35 cellular contexts compared by ENCODE assay signal in the genomic region with DNA sequence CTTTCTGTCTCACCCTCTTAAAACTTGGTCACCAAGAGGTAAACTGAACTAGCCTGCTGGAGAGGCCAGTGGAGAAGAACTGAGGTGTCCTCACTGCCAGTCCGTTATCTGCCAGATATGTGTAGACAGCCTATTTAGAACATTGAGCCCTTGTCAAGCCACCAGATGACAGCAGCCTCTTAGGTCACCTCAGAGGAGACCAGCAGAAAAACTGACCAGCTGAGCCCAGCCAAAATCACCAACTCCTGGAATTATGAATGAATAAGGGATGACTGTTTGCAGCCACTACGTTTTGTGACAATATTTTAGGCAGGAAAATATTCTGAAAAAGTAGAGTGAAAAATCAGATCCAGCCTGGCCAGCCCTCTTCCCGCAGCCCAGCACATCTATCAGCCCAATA.
"Had no signal": no experiment of that assay in that cellular context is flagged by ENCODE, and none has a peak within 500 bp of the region (broad histone marks: within the 10 kb centered on the region; RNA-seq: fewer than 3 reads in every experiment).

No MANE protein-coding gene starts in this region.

- H3K27ac ChIP-seq: adrenal gland, body of pancreas, brain microvascular endothelial cell, breast epithelium, VCaP had no signal

- H3K9me3 ChIP-seq: adrenal gland, body of pancreas, breast epithelium had no signal

- H3K4me3 Mint-ChIP-seq: activated B cell treated with CpG ODN at 0.5 μM for 24 hours; activated CD4-positive, alpha-beta memory T cell treated with anti-CD3 and anti-CD28 coated beads for 36 hours; activated CD4-positive, alpha-beta T cell treated with anti-CD3 and anti-CD28 coated beads, Interleukin-2, amount 10 ng/mL, durations not matched to agents 24 days and 14 days; activated CD8-positive, alpha-beta T cell treated with anti-CD3 and anti-CD28 coated beads for 36 hours; activated naive CD4-positive, alpha-beta T cell treated with anti-CD3 and anti-CD28 coated beads for 36 hours; activated naive CD8-positive, alpha-beta T cell treated with anti-CD3 and anti-CD28 coated beads for 36 hours; activated T-cell treated with anti-CD3 and anti-CD28 coated beads, Interleukin-2, amount 50 U/mL, for 4 hours; activated T-cell treated with anti-CD3 and anti-CD28 coated beads, Interleukin-2, amount 50 U/mL, for 72 hours; activated T-helper 1 cell treated with anti-CD3 and anti-CD28 coated beads, Interleukin-12 subunit alpha, Interleukin-12 subunit beta, Interleukin-2, Interleukin-4 antibody, amounts not matched to agents 30 ng/mL and 10 ng/mL and 1 ng/mL, durations not matched to agents 14 hours and 24 hours and 36 hours; activated T-helper 17 cell treated with anti-CD3 and anti-CD28 coated beads, Interleukin-2, amount 50 U/mL, for 72 hours; T-helper 1 cell treated with Interleukin-12 subunit alpha and Interleukin-12 subunit beta and Interleukin-4 antibody, amounts not matched to agents 30 μg/mL and 1 μg/mL, for 36 hours; T-helper 2 cell treated with Interferon-gamma antibody and Interleukin-4, amounts not matched to agents 5 μg/mL and 100 μg/mL, for 36 hours had no signal

- H3K4me3 ChIP-seq: adrenal gland, body of pancreas, breast epithelium had no signal

- ATAC-seq: activated CD8-positive, alpha-beta T cell treated with anti-CD3 and anti-CD28 coated beads for 36 hours; activated naive CD4-positive, alpha-beta T cell treated with anti-CD3 and anti-CD28 coated beads, Interleukin-2, amount 50 U/mL, for 72 hours; activated T-cell treated with anti-CD3 and anti-CD28 coated beads, Interleukin-2, amount 50 U/mL, for 4 hours; activated T-cell treated with anti-CD3 and anti-CD28 coated beads, Interleukin-2, amount 50 U/mL, for 72 hours; activated T-helper 17 cell treated with anti-CD3 and anti-CD28 coated beads, Interleukin-2, amount 50 U/mL, for 72 hours; body of pancreas had no signal

- H3K9me3 Mint-ChIP-seq: activated B cell treated with CpG ODN at 0.5 μM for 24 hours; activated CD4-positive, alpha-beta memory T cell treated with anti-CD3 and anti-CD28 coated beads for 36 hours; activated CD4-positive, alpha-beta T cell treated with anti-CD3 and anti-CD28 coated beads, Interleukin-2, amount 10 ng/mL, durations not matched to agents 24 days and 14 days; activated CD8-positive, alpha-beta T cell treated with anti-CD3 and anti-CD28 coated beads for 36 hours; activated naive CD4-positive, alpha-beta T cell treated with anti-CD3 and anti-CD28 coated beads for 36 hours; activated naive CD4-positive, alpha-beta T cell treated with anti-CD3 and anti-CD28 coated beads, Interleukin-2, amount 50 U/mL, for 72 hours; activated naive CD8-positive, alpha-beta T cell treated with anti-CD3 and anti-CD28 coated beads for 36 hours; activated T-cell treated with anti-CD3 and anti-CD28 coated beads, Interleukin-2, amount 50 U/mL, for 4 hours; activated T-cell treated with anti-CD3 and anti-CD28 coated beads, Interleukin-2, amount 50 U/mL, for 72 hours; activated T-helper 1 cell treated with anti-CD3 and anti-CD28 coated beads, Interleukin-12 subunit alpha, Interleukin-12 subunit beta, Interleukin-2, Interleukin-4 antibody, amounts not matched to agents 30 ng/mL and 10 ng/mL and 1 ng/mL, durations not matched to agents 14 hours and 24 hours and 36 hours; activated T-helper 17 cell treated with anti-CD3 and anti-CD28 coated beads, Interleukin-2, amount 50 U/mL, for 72 hours; T-helper 1 cell treated with Interleukin-12 subunit alpha and Interleukin-12 subunit beta and Interleukin-4 antibody, amounts not matched to agents 30 μg/mL and 1 μg/mL, for 36 hours; T-helper 2 cell treated with Interferon-gamma antibody and Interleukin-4, amounts not matched to agents 5 μg/mL and 100 μg/mL, for 36 hours had no signal

- DNase-seq: activated B cell treated with CpG ODN at 0.5 μM for 24 hours; activated CD4-positive, alpha-beta memory T cell treated with anti-CD3 and anti-CD28 coated beads for 36 hours; activated CD4-positive, alpha-beta T cell treated with anti-CD3 and anti-CD28 coated beads for 4 hours; activated CD4-positive, alpha-beta T cell treated with anti-CD3 and anti-CD28 coated beads, Interleukin-2, amount 10 ng/mL, durations not matched to agents 24 days and 14 days; activated CD4-positive, alpha-beta T cell treated with anti-CD3 and anti-CD28 coated beads, Interleukin-2, amount 50 U/mL, for 1 hour; activated CD4-positive, alpha-beta T cell treated with anti-CD3 and anti-CD28 coated beads, Interleukin-2, amount 50 U/mL, for 4 hours; activated CD4-positive, CD25-positive, alpha-beta regulatory T cell treated with anti-CD3 and anti-CD28 coated beads, Interleukin-2, amount 50 U/mL, for 72 hours; activated CD8-positive, alpha-beta memory T cell treated with anti-CD3 and anti-CD28 coated beads, Interleukin-2, amount 50 U/mL, for 4 hours; activated CD8-positive, alpha-beta T cell treated with anti-CD3 and anti-CD28 coated beads for 36 hours; activated effector memory CD4-positive, alpha-beta T cell treated with anti-CD3 and anti-CD28 coated beads, Interleukin-2, amount 50 U/mL, for 16 hours; activated gamma-delta T cell treated with Interleukin-2 at 50 U/mL for 16 hours; activated naive CD4-positive, alpha-beta T cell; activated naive CD4-positive, alpha-beta T cell treated with anti-CD3 and anti-CD28 coated beads for 36 hours; activated naive CD4-positive, alpha-beta T cell treated with anti-CD3 and anti-CD28 coated beads, Interleukin-2, amount 50 U/mL, for 16 hours; activated naive CD8-positive, alpha-beta T cell treated with anti-CD3 and anti-CD28 coated beads for 36 hours; activated T-cell treated with anti-CD3 and anti-CD28 coated beads for 4 hours; activated T-cell treated with anti-CD3 and anti-CD28 coated beads, Interleukin-2, amount 50 U/mL, for 1 hour; activated T-cell treated with anti-CD3 and anti-CD28 coated beads, Interleukin-2, amount 50 U/mL, for 4 hours; activated T-cell treated with anti-CD3 and anti-CD28 coated beads, Interleukin-2, amount 50 U/mL, for 72 hours; adrenal gland; amniotic stem cell; aorta; body of pancreas; brain microvascular endothelial cell; central memory CD4-positive, alpha-beta T cell; T-helper 1 cell; T-helper 2 cell; T-helper 9 cell had no signal

- H3K27me3 ChIP-seq: adrenal gland, body of pancreas, brain microvascular endothelial cell, breast epithelium had no signal

- H3K36me3 Mint-ChIP-seq: activated CD4-positive, alpha-beta memory T cell treated with anti-CD3 and anti-CD28 coated beads for 36 hours; activated naive CD4-positive, alpha-beta T cell treated with anti-CD3 and anti-CD28 coated beads, Interleukin-2, amount 50 U/mL, for 72 hours; activated naive CD8-positive, alpha-beta T cell treated with anti-CD3 and anti-CD28 coated beads for 36 hours had no signal

- H3K27ac Mint-ChIP-seq: activated B cell treated with CpG ODN at 0.5 μM for 24 hours; activated CD4-positive, alpha-beta memory T cell treated with anti-CD3 and anti-CD28 coated beads for 36 hours; activated CD4-positive, alpha-beta T cell treated with anti-CD3 and anti-CD28 coated beads, Interleukin-2, amount 10 ng/mL, durations not matched to agents 24 days and 14 days; activated CD8-positive, alpha-beta T cell treated with anti-CD3 and anti-CD28 coated beads for 36 hours; activated naive CD4-positive, alpha-beta T cell treated with anti-CD3 and anti-CD28 coated beads for 36 hours; activated naive CD4-positive, alpha-beta T cell treated with anti-CD3 and anti-CD28 coated beads, Interleukin-2, amount 50 U/mL, for 72 hours; activated naive CD8-positive, alpha-beta T cell treated with anti-CD3 and anti-CD28 coated beads for 36 hours; activated T-cell treated with anti-CD3 and anti-CD28 coated beads, Interleukin-2, amount 50 U/mL, for 72 hours; activated T-helper 1 cell treated with anti-CD3 and anti-CD28 coated beads, Interleukin-12 subunit alpha, Interleukin-12 subunit beta, Interleukin-2, Interleukin-4 antibody, amounts not matched to agents 30 ng/mL and 10 ng/mL and 1 ng/mL, durations not matched to agents 14 hours and 24 hours and 36 hours; activated T-helper 17 cell treated with anti-CD3 and anti-CD28 coated beads, Interleukin-2, amount 50 U/mL, for 72 hours; T-helper 1 cell treated with Interleukin-12 subunit alpha and Interleukin-12 subunit beta and Interleukin-4 antibody, amounts not matched to agents 30 μg/mL and 1 μg/mL, for 36 hours; T-helper 2 cell treated with Interferon-gamma antibody and Interleukin-4, amounts not matched to agents 5 μg/mL and 100 μg/mL, for 36 hours had no signal

- H3K36me3 ChIP-seq: adrenal gland, brain microvascular endothelial cell, breast epithelium had no signal

- H3K4me1 ChIP-seq: body of pancreas, breast epithelium had no signal

- H3K27me3 Mint-ChIP-seq: activated B cell treated with CpG ODN at 0.5 μM for 24 hours; activated CD4-positive, alpha-beta T cell treated with anti-CD3 and anti-CD28 coated beads, Interleukin-2, amount 10 ng/mL, durations not matched to agents 24 days and 14 days had no signal

- H3K4me1 Mint-ChIP-seq: activated B cell treated with CpG ODN at 0.5 μM for 24 hours; activated CD4-positive, alpha-beta T cell treated with anti-CD3 and anti-CD28 coated beads, Interleukin-2, amount 10 ng/mL, durations not matched to agents 24 days and 14 days; activated naive CD8-positive, alpha-beta T cell treated with anti-CD3 and anti-CD28 coated beads for 36 hours; activated T-helper 17 cell treated with anti-CD3 and anti-CD28 coated beads, Interleukin-2, amount 50 U/mL, for 72 hours had no signal
